In genomic region chr6:41568585-41569384, GRCh38 we compare ENCODE assay signal across 13 cellular contexts. TPM values are rescaled to one million over a fixed set of nuclear protein-coding genes. Genes with fewer than 3 reads are reported as not detected.
DNase-seq lines count a peak whose midpoint lies in the region; ATAC-seq, FAIRE-seq and TF ChIP-seq lines count a peak whose summit lies in the region.
"Had no signal": no experiment of that assay in that cellular context is flagged by ENCODE, and none has a peak within 500 bp of the region (broad histone marks: within the 10 kb centered on the region; RNA-seq: fewer than 3 reads in every experiment).

No MANE protein-coding gene starts in this region.

- WGBS in body of pancreas, 2 donors = 47 to 50% methylated on average over 13 of the region's 13 CpGs
- WGBS in HepG2 (ENCODE audit: low lambda C conversion rate) = 28% methylated on average over 13 of the region's 13 CpGs
- WGBS in thyroid gland, 2 donors = 33 to 53% methylated on average over 12 of the region's 13 CpGs

- POLR2A ChIA-PET in HepG2 (lab: Yijun Ruan, JAX) = interaction anchor here (0.6 to 5.8 kb wide), 10 partner anchors 10 to 165 kb away, joined by 3 to 54 read pairs (median 4); no protein-coding TSS in a partner anchor

- peaks cover 30 to 49% of the 10 kb centered on the region in 2 donors for H3K4me1 Mint-ChIP-seq in stimulated activated naive B cell treated with anti-CD40 and anti-IgM and Interleukin-4, amounts not matched to agents 10 μg/mL and 1 μg/mL and 100 μg/mL, for 72 hours

- H3K9me3 ChIP-seq in body of pancreas (no peaks in the 10 kb centered on the region), HepG2 (ENCODE audit: low read length) (no peaks in the 10 kb centered on the region), thyroid gland (no peaks in the 10 kb centered on the region), colonic mucosa (no peaks in the 10 kb centered on the region)
- H3K9me3 ChIP-seq: HAP-1, SJSA1 had no signal

- H4K20me1 ChIP-seq in HepG2 (ENCODE audit: insufficient read depth, low read length) = peaks cover 5% of the 10 kb centered on the region; the same call in 1 of the 2 replicates

- peaks cover 0 to 7% of the 10 kb centered on the region in 2 donors for H3K36me3 ChIP-seq in body of pancreas (replicated peaks in 1 of 2; ENCODE audit: insufficient read depth in 1 of 2, low read depth in 2 of 2)
- peaks cover 55 to 85% of the 10 kb centered on the region in 2 experiments for H3K36me3 ChIP-seq in HepG2 (replicated peaks in 1 of 2; ENCODE audit: control insufficient read depth in 1 of 2, insufficient read depth in 2 of 2, low read length in 2 of 2)
- H3K36me3 ChIP-seq in thyroid gland = peaks cover 7 to 18% of the 10 kb centered on the region in 2 donors
- H3K36me3 ChIP-seq in colonic mucosa = no peaks in the 10 kb centered on the region

- H3K27me3 Mint-ChIP-seq in stimulated activated naive B cell treated with anti-CD40 and anti-IgM and Interleukin-4, amounts not matched to agents 10 μg/mL and 1 μg/mL and 100 μg/mL, for 72 hours = no peaks in the 10 kb centered on the region

- H2AFZ ChIP-seq in HepG2 (ENCODE audit: low read length) = no peak overlapping the region

- FAIRE-seq in HepG2 (lab: Jason Lieb, UNC) = peak; percentile 100
- FAIRE-seq in urothelium cell line (lab: Jason Lieb, UNC) = no peak
- FAIRE-seq in GM19239 (lab: Jason Lieb, UNC) = no peak

- peak; percentile 37; the same call in 1 of the 2 replicates for TF ChIP-seq RAD21 in HepG2 (CRISPR knock-in tag; IDR thresholded peaks at IDR 0.05)

- H3K27me3 ChIP-seq in body of pancreas (no peaks in the 10 kb centered on the region), HepG2 (ENCODE audit: control insufficient read depth in 1 of 2, insufficient read depth in 2 of 2, low read length in 2 of 2) (no peaks in the 10 kb centered on the region), thyroid gland (no peaks in the 10 kb centered on the region), colonic mucosa (no peaks in the 10 kb centered on the region)
- H3K27me3 ChIP-seq: SJSA1 had no signal

- TF ChIP-seq EP300 in HepG2 (IDR thresholded peaks at IDR 0.05; ENCODE audit: low read depth in 2 of 2, low read length in 2 of 2) (peak in 1 of 2 experiments; percentile 95; a peak in 3 of 4 replicates), HepG2 (CRISPR knock-in tag; IDR thresholded peaks at IDR 0.05; ENCODE audit: borderline replicate concordance) (peak; percentile 81; the same call in 1 of the 2 replicates)

- in situ Hi-C loops in HepG2 (cut with HindIII; ENCODE audit: extremely low pct_ligation_motif_present, low pct_unique_long_range_greater_than_20kb) = no loop called here

- H3K4me2 ChIP-seq in HepG2 (ENCODE audit: low read depth, low read length) = peak overlapping the region; percentile 55

- no peak overlapping the region for H3K27ac Mint-ChIP-seq in stimulated activated naive B cell treated with anti-CD40 and anti-IgM and Interleukin-4, amounts not matched to agents 10 μg/mL and 1 μg/mL and 100 μg/mL, for 72 hours

- H3K9ac ChIP-seq in HepG2 (ENCODE audit: insufficient read depth, low read depth, low read length) = peak overlapping the region; percentile 60
- no peak overlapping the region for H3K9ac ChIP-seq in colonic mucosa (ENCODE audit: low read depth in 2 of 2, low read length in 2 of 2)

- ATAC-seq in body of pancreas = peak; percentile 78
- ATAC-seq in HepG2 = peak; percentile 97
- ATAC-seq in stimulated activated naive B cell treated with anti-CD40 and anti-IgM and Interleukin-4, amounts not matched to agents 10 μg/mL and 1 μg/mL and 100 μg/mL, for 72 hours (replicated peaks) = no peak
- ATAC-seq: stimulated activated naive CD8-positive, alpha-beta T cell treated with anti-CD3 and anti-CD28 coated beads, Interleukin-15, Interleukin-2, amounts not matched to agents 100 U/mL and 50 U/mL, for 24 hours had no signal

- BruUV-seq in HepG2 (replicated peaks; lab: Mats Ljungman, UMichigan) = no TSS peak

- DNase-seq in NCI-H128 (lab: John Stamatoyannopoulos, UW; ENCODE audit: unreplicated experiment) (peak; percentile 56), body of pancreas (peak; percentile 48 to 80 (median 78)), HepG2 (ENCODE audit: low spot score) (peak; percentile 99), thyroid gland (peak; percentile 96), urothelium cell line (ENCODE audit: low spot score) (no peak), GM19239 (ENCODE audit: insufficient read length, low spot score) (no peak), colonic mucosa (no peak)
- no peak for DNase-seq in stimulated activated naive B cell treated with anti-CD40 and anti-IgM and Interleukin-4, amounts not matched to agents 10 μg/mL and 1 μg/mL and 100 μg/mL, for 72 hours
- DNase-seq: activated CD4-positive, alpha-beta T cell treated with anti-CD3 and anti-CD28 coated beads, Interleukin-2, amount 50 U/mL, for 48 hours; NCI-H1436; stimulated activated naive CD8-positive, alpha-beta T cell treated with anti-CD3 and anti-CD28 coated beads, Interleukin-15, Interleukin-2, amounts not matched to agents 100 U/mL and 50 U/mL, for 24 hours had no signal

- H3K4me3 Mint-ChIP-seq in stimulated activated naive B cell treated with anti-CD40 and anti-IgM and Interleukin-4, amounts not matched to agents 10 μg/mL and 1 μg/mL and 100 μg/mL, for 72 hours = no peak overlapping the region

- H3K36me3 Mint-ChIP-seq in stimulated activated naive B cell treated with anti-CD40 and anti-IgM and Interleukin-4, amounts not matched to agents 10 μg/mL and 1 μg/mL and 100 μg/mL, for 72 hours = peaks cover 18 to 58% of the 10 kb centered on the region in 2 donors

- CTCF ChIA-PET in HepG2 (lab: Yijun Ruan, JAX; ENCODE audit: low intra/inter-chr PET ratio, low total read pairs) = no interaction called here

- H3K4me1 ChIP-seq in body of pancreas (peaks cover 52% of the 10 kb centered on the region), HepG2 (ENCODE audit: insufficient read depth, low read length) (peaks cover 73% of the 10 kb centered on the region), thyroid gland (peaks cover 67 to 89% of the 10 kb centered on the region in 2 donors), colonic mucosa (no peaks in the 10 kb centered on the region)

- TF ChIP-seq CTCF in body of pancreas (IDR thresholded peaks at IDR 0.05) (no peak), HepG2 (CRISPR knock-in tag; IDR thresholded peaks at IDR 0.05) (peak; percentile 40; the same call in 1 of the 2 replicates), thyroid gland (IDR thresholded peaks at IDR 0.05) (no peak), colonic mucosa (IDR thresholded peaks at IDR 0.05) (no peak)

- H3K79me2 ChIP-seq in HepG2 (ENCODE audit: insufficient read depth, low read length) = peaks cover 54% of the 10 kb centered on the region

- H3K4me3 ChIP-seq in body of pancreas (no peak overlapping the region), HepG2 (replicated peaks in 1 of 3; ENCODE audit: insufficient read depth in 1 of 3, low read depth in 2 of 3, low read length in 3 of 3) (peak overlapping the region in 1 of 3 experiments; percentile 14; a peak in 1 of 6 replicates), thyroid gland (replicated peaks in 1 of 3) (no peak overlapping the region), colonic mucosa (no peak overlapping the region)
- H3K4me3 ChIP-seq: HAP-1, SJSA1 had no signal

- intact Hi-C loops in body of pancreas (cut with DNase I) = no loop called here
- intact Hi-C loops in HepG2 (cut with micrococcal nuclease; ENCODE audit: unreplicated experiment) = loop anchor here (1.0 kb wide), 2 partner anchors 10 to 105 kb away; no protein-coding TSS in a partner anchor
- intact Hi-C loops in thyroid gland (cut with DNase I) = no loop called here
- intact Hi-C loops in colonic mucosa (cut with DNase I) = no loop called here

- no peak for TF ChIP-seq POLR2A in body of pancreas (IDR thresholded peaks at IDR 0.05)
- TF ChIP-seq POLR2A in HepG2 (IDR thresholded peaks at IDR 0.05; ENCODE audit: insufficient read depth in 1 of 2, low read depth in 2 of 2, low read length in 2 of 2) = peak in 1 of 2 experiments; percentile 11; a peak in 1 of 4 replicates
- TF ChIP-seq POLR2A in thyroid gland (IDR thresholded peaks at IDR 0.05) = peak in 1 of 2 donors; percentile 41

- no peaks in the 10 kb centered on the region for H3K9me3 Mint-ChIP-seq in stimulated activated naive B cell treated with anti-CD40 and anti-IgM and Interleukin-4, amounts not matched to agents 10 μg/mL and 1 μg/mL and 100 μg/mL, for 72 hours

- H3K27ac ChIP-seq in body of pancreas (peak overlapping the region; percentile 53 to 76 (median 69)), HepG2 (ENCODE audit: extremely low read length, insufficient read depth, low read length) (peak overlapping the region; percentile 84), thyroid gland (peak overlapping the region; percentile 86 to 88 (median 86)), colonic mucosa (no peak overlapping the region)
- H3K27ac ChIP-seq: SJSA1 had no signal

RNA-seq across cellular contexts. Expression of gene FOXP4, which starts 22.6 kb away (rescaled TPM):
- 10 to 100 TPM in 1 of 2 donors, 1 to 10 TPM in 1; 8.6 to 10.5 TPM for total RNA-seq in body of pancreas
- total RNA-seq in HepG2 (2016; rRNA removed; fragmentation: Illumina TruSeq; extraction: Trizol) = 11.0 TPM in 2 replicates
- total RNA-seq in HepG2 (2016; cell fraction: cytosol; rRNA removed; fragmentation: Illumina TruSeq; extraction: Trizol; ENCODE audit: low read depth) = 2.8 and 3.0 TPM in 2 replicates
- 9.5 and 11.3 TPM in 2 replicates for total RNA-seq in HepG2 (2016; cell fraction: insoluble cytoplasmic fraction; rRNA removed; fragmentation: Illumina TruSeq; extraction: Trizol)
- total RNA-seq in HepG2 (2016; cell fraction: membrane; rRNA removed; fragmentation: Illumina TruSeq; extraction: Trizol) = 15.4 and 15.8 TPM in 2 replicates
- 14.9 TPM in 2 replicates for total RNA-seq in HepG2 (2016; cell fraction: nucleus; rRNA removed; fragmentation: Illumina TruSeq; extraction: Trizol)
- 12.4 and 15.9 TPM in 2 replicates for polyA plus RNA-seq in HepG2 (2011; rRNA removed)
- polyA plus RNA-seq in HepG2 (2011; cell fraction: cytosol; rRNA removed) = 6.6 and 10.1 TPM in 2 replicates
- polyA plus RNA-seq in HepG2 (2011; cell fraction: nucleus; rRNA removed) = 47.8 and 59.4 TPM in 2 replicates
- polyA plus RNA-seq in HepG2 (2012) = 53.6 and 69.1 TPM in 2 replicates
- 10.9 and 11.7 TPM in 2 replicates for polyA plus RNA-seq in HepG2 (2016; cell fraction: cytosol; fragmentation: Illumina TruSeq; extraction: Trizol; ENCODE audit: low read depth)
- polyA plus RNA-seq in HepG2 (2016; cell fraction: insoluble cytoplasmic fraction; fragmentation: Illumina TruSeq; extraction: Trizol; ENCODE audit: low read depth) = 37.6 and 56.8 TPM in 2 replicates
- polyA plus RNA-seq in HepG2 (2016; cell fraction: membrane; fragmentation: Illumina TruSeq; extraction: Trizol; ENCODE audit: low read depth) = 44.1 and 44.7 TPM in 2 replicates
- polyA plus RNA-seq in HepG2 (2016; cell fraction: nucleus; fragmentation: Illumina TruSeq; extraction: Trizol; ENCODE audit: insufficient read depth, low read depth) = 75.1 and 80.7 TPM in 2 replicates
- polyA minus RNA-seq in HepG2 (2011; rRNA and poly(A)+ RNA removed; ENCODE audit: low replicate concordance) = 3.3 and 26.4 TPM in 2 replicates
- polyA minus RNA-seq in HepG2 (2011; cell fraction: cytosol; rRNA and poly(A)+ RNA removed) = 29.5 and 30.0 TPM in 2 replicates
- polyA minus RNA-seq in HepG2 (2011; cell fraction: nucleus; rRNA and poly(A)+ RNA removed) = 15.2 and 15.5 TPM in 2 replicates
- 10 to 100 TPM; 12.6 to 42.4 (median 23.7) TPM for total RNA-seq in thyroid gland
- total RNA-seq in colonic mucosa = 10 to 100 TPM; 33.6 to 50.4 TPM

Comparison
In these comparisons a context has a peak if more than half of its experiments do, and no peak if none do; other contexts are left out.
1. DNase-seq: peak in NCI-H128 (single experiment), body of pancreas (4 of 4), HepG2 (single experiment) and thyroid gland (2 of 2); none in urothelium cell line (single experiment), stimulated activated naive B cell treated with anti-CD40 and anti-IgM and Interleukin-4, amounts not matched to agents 10 μg/mL and 1 μg/mL and 100 μg/mL, for 72 hours (single experiment), GM19239 (single experiment) and colonic mucosa (single experiment).
2. ATAC-seq: peak in body of pancreas (single experiment) and HepG2 (single experiment); none in stimulated activated naive B cell treated with anti-CD40 and anti-IgM and Interleukin-4, amounts not matched to agents 10 μg/mL and 1 μg/mL and 100 μg/mL, for 72 hours (0 of 2).